Comparison of ENCODE assay signal across 10 cellular contexts in the genomic region with DNA sequence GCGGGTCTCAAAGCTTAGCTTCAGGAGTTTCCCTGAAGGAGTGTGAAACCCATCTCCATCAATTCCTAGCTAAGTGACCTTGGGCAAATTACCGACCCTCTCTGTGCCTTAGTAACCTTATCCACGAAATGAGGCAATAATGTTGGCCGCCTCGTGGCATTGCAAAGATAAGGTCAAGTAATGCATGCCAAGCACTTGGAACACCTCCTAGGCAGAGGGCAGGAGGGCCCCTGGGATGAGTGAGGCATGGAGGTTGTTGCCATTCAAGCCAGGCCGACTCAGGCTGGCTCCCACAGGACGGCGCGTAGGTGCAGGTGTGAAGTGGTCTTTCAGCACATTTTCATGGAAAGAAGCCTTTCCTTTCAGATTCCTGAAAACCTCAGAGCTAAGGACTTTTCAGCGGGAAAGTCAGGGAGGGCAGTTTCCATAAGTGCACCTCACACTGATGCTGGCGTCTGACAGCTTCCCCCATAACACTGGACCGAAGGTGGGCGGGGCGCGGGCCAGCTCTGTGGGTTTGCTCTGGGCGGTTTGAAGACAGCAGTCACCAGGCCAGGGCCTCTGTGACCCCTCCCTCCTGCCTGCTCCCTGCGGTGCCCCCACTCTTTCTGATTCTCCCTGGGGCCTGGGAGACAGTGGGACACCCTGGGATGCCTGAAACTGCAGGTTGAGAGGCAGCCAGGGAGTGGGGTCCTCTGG.
"Had no signal": no experiment of that assay in that cellular context is flagged by ENCODE, and none has a peak within 500 bp of the region (broad histone marks: within the 10 kb centered on the region; RNA-seq: fewer than 3 reads in every experiment).

No MANE protein-coding gene starts in this region.

- ATAC-seq: activated naive CD4-positive, alpha-beta T cell treated with anti-CD3 and anti-CD28 coated beads, Interleukin-2, amount 50 U/mL, for 72 hours; lower lobe of right lung; naive thymus-derived CD4-positive, alpha-beta T cell had no signal

- H3K27ac ChIP-seq: gastrocnemius medialis, hepatocyte, lower lobe of right lung, prostate gland had no signal

- H3K9me3 ChIP-seq: gastrocnemius medialis, lower lobe of right lung, prostate gland had no signal

- H3K36me3 ChIP-seq: gastrocnemius medialis, lower lobe of right lung, prostate gland had no signal

- H3K27me3 ChIP-seq: gastrocnemius medialis, hepatocyte had no signal

- DNase-seq: activated effector memory CD4-positive, alpha-beta T cell treated with anti-CD3 and anti-CD28 coated beads, Interleukin-2, amount 50 U/mL, for 16 hours; activated T-cell treated with anti-CD3 and anti-CD28 coated beads, Interleukin-2, amount 50 U/mL, for 24 hours; aorta; lower lobe of right lung; naive thymus-derived CD4-positive, alpha-beta T cell; stimulated activated CD4-positive, alpha-beta T cell treated with anti-CD3 and anti-CD28 coated beads, Interleukin-2, amount 100 ng/mL, for 48 hours had no signal

- H3K4me1 ChIP-seq: gastrocnemius medialis, lower lobe of right lung had no signal

- H3K4me3 ChIP-seq: gastrocnemius medialis, hepatocyte, lower lobe of right lung, prostate gland had no signal
